Comparison of ENCODE assay signal across 1 cellular context in the genomic region with DNA sequence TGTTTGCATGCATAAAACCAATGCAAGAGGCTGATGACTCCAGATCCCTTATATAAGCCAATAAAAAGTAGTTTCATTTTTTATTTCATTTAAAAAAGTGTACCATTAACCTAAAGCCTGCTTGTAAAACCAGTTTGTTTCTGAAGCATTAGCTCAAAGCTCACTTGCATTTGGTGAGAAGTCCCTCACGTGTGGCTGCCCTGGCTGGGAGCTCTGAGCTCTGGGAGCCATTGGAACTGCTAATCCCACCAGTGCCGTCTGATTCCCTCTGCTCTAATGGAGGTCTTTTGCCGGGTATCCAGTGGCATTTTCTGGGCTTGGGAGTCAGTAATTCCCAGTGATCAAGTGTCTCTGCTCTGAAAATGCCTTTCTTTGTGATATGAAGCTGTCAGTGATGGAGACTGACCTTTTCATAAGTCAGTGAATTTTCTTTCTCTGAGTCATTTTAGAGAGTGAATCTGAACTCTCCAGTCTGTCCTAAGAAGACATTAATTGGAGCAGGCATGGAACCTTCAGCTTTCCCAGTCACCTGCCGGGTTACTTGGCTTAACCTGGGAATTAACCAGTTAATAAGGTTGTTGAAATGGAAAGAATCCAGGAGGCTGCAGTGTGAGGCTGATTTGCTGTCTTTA.
TF ChIP-seq lines count a peak whose summit lies in the region.

No MANE protein-coding gene starts in this region.

TF ChIP-seq in IMR-90, 13 proteins besides CTCF, POLR2A, EP300 and RAD21:
- TF ChIP-seq SMC3 (IDR thresholded peaks at IDR 0.05; ENCODE audit: low read depth, low read length) (no peak), MAZ (IDR thresholded peaks at IDR 0.05; ENCODE audit: borderline replicate concordance, low read depth, low read length) (no peak), RCOR1 (IDR thresholded peaks at IDR 0.05; ENCODE audit: insufficient replicate concordance, low read length) (no peak), CHD1 (IDR thresholded peaks at IDR 0.05; ENCODE audit: low read depth, low read length) (no peak), RFX5 (IDR thresholded peaks at IDR 0.05; ENCODE audit: low read depth, low read length) (no peak), FOS (IDR thresholded peaks at IDR 0.05; ENCODE audit: low read depth, low read length) (no peak), MAFK (IDR thresholded peaks at IDR 0.05; ENCODE audit: low read depth, low read length) (no peak), NFE2L2 (IDR thresholded peaks at IDR 0.05; ENCODE audit: low read depth, low read length) (no peak), CEBPB (IDR thresholded peaks at IDR 0.05; ENCODE audit: low read depth, low read length) (no peak), BHLHE40 (IDR thresholded peaks at IDR 0.05; ENCODE audit: low read depth, low read length) (no peak), MXI1 (IDR thresholded peaks at IDR 0.05; ENCODE audit: borderline replicate concordance, low read depth, low read length) (no peak)
- TF ChIP-seq, protein P1, sequence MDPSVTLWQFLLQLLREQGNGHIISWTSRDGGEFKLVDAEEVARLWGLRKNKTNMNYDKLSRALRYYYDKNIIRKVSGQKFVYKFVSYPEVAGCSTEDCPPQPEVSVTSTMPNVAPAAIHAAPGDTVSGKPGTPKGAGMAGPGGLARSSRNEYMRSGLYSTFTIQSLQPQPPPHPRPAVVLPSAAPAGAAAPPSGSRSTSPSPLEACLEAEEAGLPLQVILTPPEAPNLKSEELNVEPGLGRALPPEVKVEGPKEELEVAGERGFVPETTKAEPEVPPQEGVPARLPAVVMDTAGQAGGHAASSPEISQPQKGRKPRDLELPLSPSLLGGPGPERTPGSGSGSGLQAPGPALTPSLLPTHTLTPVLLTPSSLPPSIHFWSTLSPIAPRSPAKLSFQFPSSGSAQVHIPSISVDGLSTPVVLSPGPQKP (IDR thresholded peaks at IDR 0.05; ENCODE audit: borderline replicate concordance, low read depth, low read length), result no peak
- TF ChIP-seq, protein P2, sequence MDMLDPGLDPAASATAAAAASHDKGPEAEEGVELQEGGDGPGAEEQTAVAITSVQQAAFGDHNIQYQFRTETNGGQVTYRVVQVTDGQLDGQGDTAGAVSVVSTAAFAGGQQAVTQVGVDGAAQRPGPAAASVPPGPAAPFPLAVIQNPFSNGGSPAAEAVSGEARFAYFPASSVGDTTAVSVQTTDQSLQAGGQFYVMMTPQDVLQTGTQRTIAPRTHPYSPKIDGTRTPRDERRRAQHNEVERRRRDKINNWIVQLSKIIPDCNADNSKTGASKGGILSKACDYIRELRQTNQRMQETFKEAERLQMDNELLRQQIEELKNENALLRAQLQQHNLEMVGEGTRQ (IDR thresholded peaks at IDR 0.05; ENCODE audit: low read depth, low read length), result no peak
